ENCODE assay signal across 8 cellular contexts in the genomic region with DNA sequence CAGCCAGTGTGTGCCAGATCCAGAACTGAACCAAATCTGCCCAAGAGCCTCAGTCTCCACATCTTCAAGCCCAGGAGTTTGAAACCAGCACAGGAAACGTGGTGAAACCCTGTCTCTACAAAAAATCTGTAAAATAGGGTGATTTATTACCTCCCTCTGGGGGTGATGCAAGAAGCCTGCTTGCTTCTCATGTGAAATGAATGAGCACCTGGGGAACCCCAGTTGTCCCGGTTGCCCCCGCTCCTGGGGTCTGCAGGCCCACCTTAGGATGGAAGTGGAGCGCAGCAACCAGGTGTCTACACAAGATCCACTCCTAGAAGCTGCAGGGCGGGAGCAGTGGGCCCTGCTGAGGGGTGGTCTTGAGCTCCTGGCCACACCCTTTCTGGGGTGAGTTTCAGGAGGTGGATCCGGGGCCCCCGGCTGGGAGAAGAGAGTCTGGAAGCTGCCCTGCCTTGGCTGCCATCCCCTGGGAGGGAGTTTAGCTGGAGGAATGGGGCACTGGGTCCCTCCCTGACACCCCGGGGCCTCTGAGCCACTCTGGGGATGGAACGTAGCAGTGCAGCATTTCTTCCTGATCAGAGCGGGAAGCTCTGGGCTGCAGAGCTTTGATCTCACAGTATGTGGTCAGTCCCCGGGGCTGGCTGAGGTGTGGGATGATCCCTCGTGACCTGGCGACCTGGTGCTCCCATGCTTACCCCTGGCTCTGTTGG.
DNase-seq lines count a peak whose midpoint lies in the region; ATAC-seq and TF ChIP-seq lines count a peak whose summit lies in the region.

No MANE protein-coding gene starts in this region.

- no peaks in the 10 kb centered on the region for H4K20me1 ChIP-seq in KMS-11 (ENCODE audit: insufficient read depth)

- peak overlapping the region; percentile 65 for H3K4me2 ChIP-seq in KMS-11

- TF ChIP-seq POLR2A in adrenal gland (IDR thresholded peaks at IDR 0.05) = no peak

- no peaks in the 10 kb centered on the region for H3K79me2 ChIP-seq in KMS-11 (ENCODE audit: insufficient read depth, low read depth)

- no peak for TF ChIP-seq CTCF in KMS-11 (conservative IDR thresholded peaks at IDR 0.05; ENCODE audit: low read depth, low read length)
- no peak for TF ChIP-seq CTCF in adrenal gland (IDR thresholded peaks at IDR 0.05)

- H3K9me3 ChIP-seq in duodenal mucosa (ENCODE audit: control insufficient read depth in 1 of 2, low read length in 2 of 2) (no peaks in the 10 kb centered on the region), adrenal gland (replicated peaks in 1 of 3) (no peaks in the 10 kb centered on the region)

- H3K4me1 ChIP-seq in KMS-11 (ENCODE audit: low read depth, poor library complexity, severe bottlenecking) = peaks cover 22% of the 10 kb centered on the region
- peaks cover 39 to 43% of the 10 kb centered on the region in 2 donors for H3K4me1 ChIP-seq in duodenal mucosa (ENCODE audit: control insufficient read depth in 1 of 2, insufficient read depth in 2 of 2, low read length in 2 of 2)
- H3K4me1 ChIP-seq in adrenal gland (replicated peaks in 1 of 2) = peaks cover 0 to 18% of the 10 kb centered on the region in 2 donors

- DNase-seq in stimulated activated naive CD8-positive, alpha-beta T cell treated with anti-CD3 and anti-CD28 coated beads, Interleukin-15, Interleukin-2, amounts not matched to agents 100 U/mL and 50 U/mL, for 24 hours = peak; percentile 50
- DNase-seq in RPMI8226 (no peak), adrenal gland (no peak)

- ATAC-seq in GM21390 (IDR thresholded peaks at IDR 0.05; ENCODE audit: unreplicated experiment) = peak; percentile 22
- ATAC-seq in stimulated activated naive CD8-positive, alpha-beta T cell treated with anti-CD3 and anti-CD28 coated beads, Interleukin-15, Interleukin-2, amounts not matched to agents 100 U/mL and 50 U/mL, for 24 hours = no peak
- ATAC-seq in esophagus mucosa = no peak
- no peak for ATAC-seq in HG02973 (IDR thresholded peaks at IDR 0.05; ENCODE audit: unreplicated experiment)

- peak overlapping the region; percentile 22 for H3K4me3 ChIP-seq in KMS-11 (IDR thresholded peaks at IDR 0.05; ENCODE audit: insufficient read depth, low read depth, low read length)
- H3K4me3 ChIP-seq in duodenal mucosa (ENCODE audit: low read depth in 1 of 2, low read length in 2 of 2) = peak overlapping the region; percentile 42 to 56
- H3K4me3 ChIP-seq in adrenal gland = no peak overlapping the region

- H3K27ac ChIP-seq in KMS-11 (peak overlapping the region; percentile 88), duodenal mucosa (ENCODE audit: low read depth, low read length) (peak overlapping the region; percentile 59), adrenal gland (no peak overlapping the region)

- H3K36me3 ChIP-seq in KMS-11 (ENCODE audit: insufficient read depth) (no peaks in the 10 kb centered on the region), duodenal mucosa (ENCODE audit: control insufficient read depth in 1 of 2, insufficient read depth in 2 of 2, low read length in 2 of 2) (no peaks in the 10 kb centered on the region), adrenal gland (replicated peaks in 1 of 2) (no peaks in the 10 kb centered on the region)

- H3K27me3 ChIP-seq in KMS-11 (ENCODE audit: insufficient read depth, low read depth) (no peaks in the 10 kb centered on the region), duodenal mucosa (ENCODE audit: control insufficient read depth in 1 of 2, insufficient read depth in 2 of 2, low read length in 2 of 2) (no peaks in the 10 kb centered on the region), adrenal gland (no peaks in the 10 kb centered on the region)

- intact Hi-C loops in adrenal gland (cut with DNase I) = no loop called here

- H3K9ac ChIP-seq in KMS-11 (peak overlapping the region; percentile 82), duodenal mucosa (ENCODE audit: low read depth in 1 of 2, low read length in 2 of 2) (peak overlapping the region; percentile 20 to 25)

- 66 to 78% (median 71%) methylated on average over 7 to 13 of the region's 13 CpGs for WGBS in adrenal gland, 4 donors

- H2AFZ ChIP-seq in KMS-11 (ENCODE audit: low read depth) = peak overlapping the region; percentile 93

Comparison
In these comparisons a context has a peak if more than half of its experiments do, and no peak if none do; other contexts are left out.
1. H3K27ac ChIP-seq: peak in KMS-11 (single experiment) and duodenal mucosa (single experiment); none in adrenal gland (0 of 5).
2. H3K4me3 ChIP-seq: peak in KMS-11 (single experiment) and duodenal mucosa (2 of 2); none in adrenal gland (0 of 4).